In the genomic region with DNA sequence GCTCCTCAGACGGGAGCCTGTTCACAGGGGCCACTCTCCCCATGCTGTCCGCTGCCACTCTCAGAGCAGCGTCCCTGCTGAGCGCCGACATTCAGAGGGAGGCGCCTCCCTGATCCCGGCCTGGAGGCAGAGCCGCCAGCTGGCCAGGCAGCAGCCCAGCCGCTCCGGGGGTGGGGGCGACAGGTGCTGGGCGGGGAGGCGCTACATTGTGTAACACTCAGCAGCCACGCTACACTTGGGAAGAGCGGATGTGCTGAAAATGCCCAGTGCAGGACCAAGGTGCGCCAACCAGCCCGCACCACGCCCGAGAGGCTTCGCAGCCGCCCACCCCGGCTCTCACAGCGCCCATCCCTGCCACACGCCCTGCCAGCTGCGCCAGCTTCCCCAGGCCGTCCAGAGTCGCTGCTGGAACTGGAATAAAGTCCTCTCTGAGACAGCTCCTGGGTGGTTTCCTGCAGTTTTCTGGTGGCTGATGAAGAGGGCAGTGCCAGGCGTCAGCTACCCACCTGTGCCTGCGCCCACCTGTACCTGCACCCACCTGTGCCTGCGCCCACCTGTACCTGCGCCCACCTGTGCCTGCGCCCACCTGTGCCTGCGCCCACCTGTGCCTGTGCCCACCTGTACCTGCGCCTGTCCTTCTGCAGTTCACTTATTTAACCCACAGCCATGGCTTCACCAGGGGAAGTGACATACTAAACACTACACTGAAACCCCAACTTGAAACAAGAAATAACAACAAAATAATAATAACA, we compare ENCODE assay signal across 14 cellular contexts. TPM values are rescaled to one million over a fixed set of nuclear protein-coding genes. Genes with fewer than 3 reads are reported as not detected.
DNase-seq lines count a peak whose midpoint lies in the region; ATAC-seq and TF ChIP-seq lines count a peak whose summit lies in the region.
"Had no signal": no experiment of that assay in that cellular context is flagged by ENCODE, and none has a peak within 500 bp of the region (broad histone marks: within the 10 kb centered on the region; RNA-seq: fewer than 3 reads in every experiment).

No MANE protein-coding gene starts in this region.

- POLR2A ChIA-PET in PC-3 (lab: Charles Lee; ENCODE audit: unreplicated experiment), result no interaction called here

- peaks cover 0 to 8% of the 10 kb centered on the region in 2 donors for H3K36me3 Mint-ChIP-seq in activated naive CD4-positive, alpha-beta T cell treated with anti-CD3 and anti-CD28 coated beads, Interleukin-2, amount 50 U/mL, for 72 hours
- no peaks in the 10 kb centered on the region for H3K36me3 Mint-ChIP-seq in T-helper 17 cell (ENCODE audit: low read depth)
- H3K36me3 Mint-ChIP-seq: activated naive CD8-positive, alpha-beta T cell; stimulated activated effector memory CD8-positive, alpha-beta T cell treated with anti-CD3 and anti-CD28 coated beads, Interleukin-12 subunit alpha, Interleukin-12 subunit beta, amount 100 ng/mL, for 72 hours had no signal

- H3K4me1 Mint-ChIP-seq in T-helper 17 cell, result peaks cover 19% of the 10 kb centered on the region

- CTCF ChIA-PET in PC-3 (lab: Charles Lee), result no interaction called here

- H3K27me3 ChIP-seq in right cardiac atrium (ENCODE audit: control insufficient read depth, insufficient read depth) (no peaks in the 10 kb centered on the region), PC-3 (ENCODE audit: low read length) (no peaks in the 10 kb centered on the region)

- H3K36me3 ChIP-seq in PC-3 (ENCODE audit: low read depth, low read length), result no peaks in the 10 kb centered on the region
- H3K36me3 ChIP-seq: cardiac muscle cell had no signal

- no peaks in the 10 kb centered on the region for H3K79me2 ChIP-seq in PC-3 (ENCODE audit: low read length)

- intact Hi-C loops in right cardiac atrium (cut with DNase I), result no loop called here
- intact Hi-C loops in left cardiac atrium (cut with DNase I), result no loop called here
- intact Hi-C loops in PC-3 (cut with micrococcal nuclease), result no loop called here

- ATAC-seq in right cardiac atrium (peak in 1 of 2 donors; percentile 16), left cardiac atrium (no peak), PC-3 (no peak), T-helper 17 cell (no peak)
- ATAC-seq in activated naive CD4-positive, alpha-beta T cell treated with anti-CD3 and anti-CD28 coated beads, Interleukin-2, amount 50 U/mL, for 72 hours, result no peak
- ATAC-seq: stimulated activated effector memory CD8-positive, alpha-beta T cell treated with anti-CD3 and anti-CD28 coated beads, Interleukin-12 subunit alpha, Interleukin-12 subunit beta, amount 100 ng/mL, for 72 hours had no signal

- H3K27ac Mint-ChIP-seq in activated naive CD4-positive, alpha-beta T cell treated with anti-CD3 and anti-CD28 coated beads, Interleukin-2, amount 50 U/mL, for 72 hours, result no peak overlapping the region
- H3K27ac Mint-ChIP-seq in T-helper 17 cell, result no peak overlapping the region
- H3K27ac Mint-ChIP-seq: activated naive CD8-positive, alpha-beta T cell; stimulated activated effector memory CD8-positive, alpha-beta T cell treated with anti-CD3 and anti-CD28 coated beads, Interleukin-12 subunit alpha, Interleukin-12 subunit beta, amount 100 ng/mL, for 72 hours had no signal

- no peak overlapping the region for H3K4me2 ChIP-seq in PC-3 (ENCODE audit: low read length)
- H3K4me2 ChIP-seq: KMS-11 had no signal

- no peak for TF ChIP-seq CTCF in PC-3 (conservative IDR thresholded peaks at IDR 0.05; ENCODE audit: low read depth, low read length)

- BruUV-seq in PC-3 (replicated peaks; lab: Mats Ljungman, UMichigan), result no TSS peak

- no peaks in the 10 kb centered on the region for H4K20me1 ChIP-seq in PC-3 (ENCODE audit: low read length)

- no peak overlapping the region for H3K9ac ChIP-seq in PC-3 (ENCODE audit: low read length)
- H3K9ac ChIP-seq: KMS-11 had no signal

- H3F3A ChIP-seq in PC-3 (ENCODE audit: low read length, unreplicated experiment), result no peaks in the 10 kb centered on the region

- H3K27me3 Mint-ChIP-seq in T-helper 17 cell, result no peaks in the 10 kb centered on the region
- H3K27me3 Mint-ChIP-seq: activated naive CD8-positive, alpha-beta T cell had no signal

- H3K9me3 Mint-ChIP-seq in activated naive CD4-positive, alpha-beta T cell treated with anti-CD3 and anti-CD28 coated beads, Interleukin-2, amount 50 U/mL, for 72 hours, result no peaks in the 10 kb centered on the region
- H3K9me3 Mint-ChIP-seq: stimulated activated effector memory CD8-positive, alpha-beta T cell treated with anti-CD3 and anti-CD28 coated beads, Interleukin-12 subunit alpha, Interleukin-12 subunit beta, amount 100 ng/mL, for 72 hours had no signal

- no peaks in the 10 kb centered on the region for H3K9me2 ChIP-seq in PC-3 (replicated peaks; ENCODE audit: low read length)

- H3K9me3 ChIP-seq in right cardiac atrium (ENCODE audit: control insufficient read depth, low read length) (no peaks in the 10 kb centered on the region), PC-3 (ENCODE audit: low read length) (no peaks in the 10 kb centered on the region), T-helper 17 cell (ENCODE audit: control insufficient read depth, low read length, poor library complexity, severe bottlenecking) (no peaks in the 10 kb centered on the region)

- H3K27ac ChIP-seq in right cardiac atrium (ENCODE audit: low read length) (no peak overlapping the region), PC-3 (ENCODE audit: low read length) (no peak overlapping the region)
- H3K27ac ChIP-seq: cardiac muscle cell, KMS-11 had no signal

- H3K4me3 Mint-ChIP-seq in T-helper 17 cell, result no peak overlapping the region
- H3K4me3 Mint-ChIP-seq: activated naive CD8-positive, alpha-beta T cell; stimulated activated effector memory CD8-positive, alpha-beta T cell treated with anti-CD3 and anti-CD28 coated beads, Interleukin-12 subunit alpha, Interleukin-12 subunit beta, amount 100 ng/mL, for 72 hours had no signal

- H3K4me3 ChIP-seq in right cardiac atrium (ENCODE audit: low read length) (no peak overlapping the region), PC-3 (ENCODE audit: low read length) (no peak overlapping the region)
- H3K4me3 ChIP-seq: cardiac muscle cell had no signal

- DNase-seq in right cardiac atrium (peak; percentile 12 to 50 (median 36)), left cardiac atrium (no peak), NCI-H345 (lab: John Stamatoyannopoulos, UW) (peak; percentile 85), iPS-NIHi7 (ENCODE audit: extremely low spot score) (peak; percentile 49), PC-3 (no peak), T-helper 17 cell (no peak)
- no peak for DNase-seq in activated naive CD4-positive, alpha-beta T cell treated with anti-CD3 and anti-CD28 coated beads, Interleukin-2, amount 50 U/mL, for 72 hours (ENCODE audit: low spot score in 2 of 2)
- no peak for DNase-seq in stimulated activated CD4-positive, alpha-beta T cell treated with anti-CD3 and anti-CD28 coated beads, Interleukin-2, amount 100 ng/mL, for 24 hours
- DNase-seq: NCI-H446; stimulated activated CD4-positive, alpha-beta T cell treated with anti-CD3 and anti-CD28 coated beads, Interleukin-4, amount 100 ng/mL, for 24 hours had no signal

- WGBS in right cardiac atrium, result 72% methylated on average over 34 of the region's 34 CpGs

- H2AFZ ChIP-seq in PC-3 (ENCODE audit: low read length), result no peak overlapping the region

- H3K4me1 ChIP-seq in right cardiac atrium (ENCODE audit: control insufficient read depth, insufficient read depth, low read length) (no peaks in the 10 kb centered on the region), PC-3 (ENCODE audit: insufficient read depth, low read length) (no peaks in the 10 kb centered on the region)

RNA-seq across cellular contexts. Expression of gene STK32C, which starts 25.7 kb away (rescaled TPM):
- total RNA-seq in right cardiac atrium (1 to 10 TPM; 5.7 to 7.3 (median 6.7) TPM), left cardiac atrium (1 to 10 TPM; 6.1 to 6.6 TPM), PC-3 (2014; rRNA removed) (28.3 and 34.7 TPM in 2 replicates), T-helper 17 cell (1 to 10 TPM; 7.1 to 8.4 TPM)
- 6.9 TPM for polyA plus RNA-seq in right cardiac atrium
- 10 to 100 TPM; 14.5 to 25.5 TPM for total RNA-seq in activated naive CD4-positive, alpha-beta T cell treated with anti-CD3 and anti-CD28 coated beads, Interleukin-2, amount 50 U/mL, for 72 hours

RNA-seq across cellular contexts. Expression of gene LRRC27, which starts 49.9 kb away (rescaled TPM):
- total RNA-seq in right cardiac atrium, result 1 to 10 TPM; 3.7 to 9.3 (median 6.8) TPM
- 5.4 TPM for polyA plus RNA-seq in right cardiac atrium
- total RNA-seq in left cardiac atrium, result 1 to 10 TPM; 3.7 to 4.4 TPM
- total RNA-seq in activated naive CD4-positive, alpha-beta T cell treated with anti-CD3 and anti-CD28 coated beads, Interleukin-2, amount 50 U/mL, for 72 hours, result 1 to 10 TPM; 4.1 to 7.2 TPM
- 2.5 and 5.6 TPM in 2 replicates for total RNA-seq in PC-3 (2014; rRNA removed)
- total RNA-seq in T-helper 17 cell, result 1 to 10 TPM; 3.5 to 7.6 TPM

Comparison
In these comparisons a context has a peak if more than half of its experiments do, and no peak if none do; other contexts are left out.
1. DNase-seq: peak in right cardiac atrium (3 of 3), NCI-H345 (single experiment) and iPS-NIHi7 (single experiment); none in left cardiac atrium (single experiment), activated naive CD4-positive, alpha-beta T cell treated with anti-CD3 and anti-CD28 coated beads, Interleukin-2, amount 50 U/mL, for 72 hours (0 of 2), PC-3 (single experiment), stimulated activated CD4-positive, alpha-beta T cell treated with anti-CD3 and anti-CD28 coated beads, Interleukin-2, amount 100 ng/mL, for 24 hours (0 of 2) and T-helper 17 cell (0 of 3).